Comparison of ENCODE assay signal across 8 cellular contexts in the genomic region with DNA sequence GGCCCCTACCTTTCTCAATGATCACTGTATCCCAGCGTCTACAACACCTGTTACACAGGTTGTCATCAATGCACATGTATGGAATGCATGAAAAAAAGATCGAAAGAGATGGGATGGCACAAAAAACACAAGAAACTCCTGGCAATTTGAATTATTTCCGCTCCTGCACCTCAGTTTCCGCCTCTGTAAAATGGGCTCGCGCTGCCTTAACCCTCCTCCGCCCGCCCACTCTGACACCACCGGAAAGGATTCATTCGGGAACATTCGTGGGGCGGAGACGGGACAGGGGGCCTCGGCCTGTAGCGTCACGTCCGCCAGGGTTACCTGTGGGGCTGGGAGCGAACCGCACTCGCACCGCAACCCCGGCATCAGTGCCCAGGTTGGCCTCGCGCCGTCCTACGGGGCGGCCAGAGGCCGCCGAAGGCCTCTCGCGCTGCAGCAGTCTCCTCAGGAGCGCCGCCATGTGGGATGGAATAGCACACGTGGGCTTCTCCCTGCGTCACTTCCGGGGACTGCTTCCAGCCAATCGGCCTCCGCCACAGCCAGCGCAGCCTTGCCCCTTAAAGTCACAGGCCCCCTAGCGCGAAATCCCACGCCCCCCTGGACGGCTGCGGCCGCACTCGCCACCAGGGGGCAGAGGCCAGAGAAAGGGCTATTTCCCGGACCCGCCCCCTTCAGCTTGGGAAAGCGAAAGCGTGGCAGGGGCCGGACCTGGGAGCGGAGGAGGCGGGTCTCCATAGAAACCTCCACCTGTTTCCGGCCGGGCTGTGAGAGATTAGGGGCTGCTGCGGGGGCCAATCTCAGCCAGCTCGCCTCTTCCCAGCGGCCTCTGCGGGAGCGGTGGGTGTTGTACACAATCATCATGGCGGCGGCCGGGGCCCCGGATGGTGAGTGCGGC. TPM values are rescaled to one million over a fixed set of nuclear protein-coding genes. Genes with fewer than 3 reads are reported as not detected.
DNase-seq lines count a peak whose midpoint lies in the region; ATAC-seq and TF ChIP-seq lines count a peak whose summit lies in the region.

A gene (minus strand): TSS at position 470 of the 898 bp plus-strand sequence. CDS start 7 bp downstream, at position 463.
A gene with protein sequence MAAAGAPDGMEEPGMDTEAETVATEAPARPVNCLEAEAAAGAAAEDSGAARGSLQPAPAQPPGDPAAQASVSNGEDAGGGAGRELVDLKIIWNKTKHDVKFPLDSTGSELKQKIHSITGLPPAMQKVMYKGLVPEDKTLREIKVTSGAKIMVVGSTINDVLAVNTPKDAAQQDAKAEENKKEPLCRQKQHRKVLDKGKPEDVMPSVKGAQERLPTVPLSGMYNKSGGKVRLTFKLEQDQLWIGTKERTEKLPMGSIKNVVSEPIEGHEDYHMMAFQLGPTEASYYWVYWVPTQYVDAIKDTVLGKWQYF (plus strand): TSS at position 847 of the 898 bp plus-strand sequence. CDS start 16 bp downstream, at position 863.

- H3K9ac ChIP-seq in SK-N-MC (ENCODE audit: insufficient read length), result peak within 1 kb of the TSS; percentile 95

- POLR2A ChIA-PET in GM10248 (lab: Yijun Ruan, JAX), result interaction anchor here (0.5 to 1.0 kb wide), 2 partner anchors 52 to 98 kb away, joined by 3 to 4 read pairs; no protein-coding TSS in a partner anchor

- peak; percentile 51 for TF ChIP-seq POLR2A in NB4 (IDR thresholded peaks at IDR 0.05; ENCODE audit: extremely low read depth, insufficient read length)

- H3K4me3 Mint-ChIP-seq in activated naive CD4-positive, alpha-beta T cell treated with anti-CD3 and anti-CD28 coated beads, Interleukin-2, amount 10 ng/mL, durations not matched to agents 7 days and 5 days, result peak within 1 kb of the TSS; percentile 94

- H3K36me3 ChIP-seq in SK-N-MC (ENCODE audit: insufficient read depth, low read length), result peaks cover 45% of the 10 kb centered on the region

- H3K27ac Mint-ChIP-seq in activated naive CD4-positive, alpha-beta T cell treated with anti-CD3 and anti-CD28 coated beads, Interleukin-2, amount 10 ng/mL, durations not matched to agents 7 days and 5 days, result peak within 1 kb of the TSS; percentile 92

- peak; percentile 92 for ATAC-seq in HG02571 (IDR thresholded peaks at IDR 0.05; ENCODE audit: unreplicated experiment)

- TF ChIP-seq CTCF in GM10248 (IDR thresholded peaks at IDR 0.05; ENCODE audit: control extremely low read depth, extremely low read depth, low read depth, missing control alignments) (peak; percentile 96), NB4 (IDR thresholded peaks at IDR 0.05; ENCODE audit: low read depth, low read length) (peak; percentile 63)

- no peaks in the 10 kb centered on the region for H3K9me3 Mint-ChIP-seq in activated naive CD4-positive, alpha-beta T cell treated with anti-CD3 and anti-CD28 coated beads, Interleukin-2, amount 10 ng/mL, durations not matched to agents 7 days and 5 days

- peak; percentile 97 for DNase-seq in GM10248 (ENCODE audit: extremely low spot score)
- DNase-seq in NB4 (ENCODE audit: low read depth), result peak; percentile 98
- peak; percentile 90 for DNase-seq in SK-N-MC (ENCODE audit: low read depth, low spot score)
- peak; percentile 97 for DNase-seq in activated naive CD4-positive, alpha-beta T cell treated with anti-CD3 and anti-CD28 coated beads, Interleukin-2, amount 10 ng/mL, durations not matched to agents 7 days and 5 days
- DNase-seq in globus pallidus (ENCODE audit: low spot score), result peak; percentile 98
- peak; percentile 95 for DNase-seq in occipital lobe (lab: John Stamatoyannopoulos, UW)

- H3K4me1 Mint-ChIP-seq in activated naive CD4-positive, alpha-beta T cell treated with anti-CD3 and anti-CD28 coated beads, Interleukin-2, amount 10 ng/mL, durations not matched to agents 7 days and 5 days, result peaks cover 41% of the 10 kb centered on the region

- no peaks in the 10 kb centered on the region for H3K27me3 Mint-ChIP-seq in activated naive CD4-positive, alpha-beta T cell treated with anti-CD3 and anti-CD28 coated beads, Interleukin-2, amount 10 ng/mL, durations not matched to agents 7 days and 5 days

- CTCF ChIA-PET in GM10248 (lab: Yijun Ruan, JAX), result interaction anchor here (0.7 to 5.0 kb wide), 19 partner anchors 8 to 947 kb away, joined by 3 to 34 read pairs (median 4); a partner anchor contains a TSS
- CTCF ChIA-PET in activated naive CD4-positive, alpha-beta T cell treated with anti-CD3 and anti-CD28 coated beads, Interleukin-2, amount 10 ng/mL, durations not matched to agents 7 days and 5 days (lab: Charles Lee), result interaction anchor here (0.7 to 1.6 kb wide), 6 partner anchors 13 to 139 kb away, joined by 3 to 9 read pairs (median 4); a partner anchor contains a TSS

- peaks cover 13% of the 10 kb centered on the region for H3K36me3 Mint-ChIP-seq in activated naive CD4-positive, alpha-beta T cell treated with anti-CD3 and anti-CD28 coated beads, Interleukin-2, amount 10 ng/mL, durations not matched to agents 7 days and 5 days

- H3K27ac ChIP-seq in SK-N-MC (peak within 1 kb of the TSS; percentile 80), temporal lobe (ENCODE audit: low read depth, low read length) (peak within 1 kb of the TSS; percentile 63)

- H3K9me3 ChIP-seq in SK-N-MC (ENCODE audit: low read depth, low read length), result no peaks in the 10 kb centered on the region

- H3K4me3 ChIP-seq in NB4 (ENCODE audit: low read depth, low read length) (peak within 1 kb of the TSS; percentile 97), SK-N-MC (peak within 1 kb of the TSS; percentile 77)

RNA-seq across cellular contexts. Expression of the first gene that starts in this region (rescaled TPM):
- total RNA-seq in occipital lobe (29.3 TPM), temporal lobe (24.3 TPM)

RNA-seq across cellular contexts. Expression of the second gene that starts in this region (rescaled TPM):
- total RNA-seq in occipital lobe (62.2 TPM), temporal lobe (69.6 TPM)

Comparison
In these comparisons a context has a peak if more than half of its experiments do, and no peak if none do; other contexts are left out.
1. Peak in every context shown above with its lines: DNase-seq, ATAC-seq, H3K4me3 ChIP-seq and H3K27ac ChIP-seq.